Comparison of ENCODE assay signal across 2 cellular contexts in the genomic region with DNA sequence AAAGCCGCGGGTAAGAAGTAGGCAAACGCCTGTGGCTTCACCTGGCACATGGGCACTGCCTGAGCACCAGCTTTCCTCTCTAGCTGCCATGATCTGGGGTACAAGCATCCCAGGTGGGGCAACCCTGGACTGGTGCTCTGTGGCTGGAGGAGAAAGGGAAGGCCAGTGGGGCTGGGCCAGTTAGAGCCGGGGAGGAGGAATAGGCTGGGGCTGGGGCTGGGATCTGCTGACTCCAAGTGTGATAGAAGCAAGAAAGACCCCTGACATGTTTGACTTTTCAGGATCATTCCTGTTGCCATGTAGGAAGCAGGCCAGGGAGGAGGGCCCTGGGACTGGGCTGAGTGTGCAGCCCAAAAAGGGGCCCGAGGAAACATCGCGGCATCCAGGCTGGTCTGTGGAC. TPM values are rescaled to one million over a fixed set of nuclear protein-coding genes. Genes with fewer than 3 reads are reported as not detected.
"Had no signal": no experiment of that assay in that cellular context is flagged by ENCODE, and none has a peak within 500 bp of the region (broad histone marks: within the 10 kb centered on the region; RNA-seq: fewer than 3 reads in every experiment).

No MANE protein-coding gene starts in this region.

RNA-seq across cellular contexts. Expression of a gene that starts 48.5 kb away (rescaled TPM):
- total RNA-seq: MCF 10A, RPMI7951 had no signal
